1 cellular context compared by ENCODE assay signal in the genomic region with DNA sequence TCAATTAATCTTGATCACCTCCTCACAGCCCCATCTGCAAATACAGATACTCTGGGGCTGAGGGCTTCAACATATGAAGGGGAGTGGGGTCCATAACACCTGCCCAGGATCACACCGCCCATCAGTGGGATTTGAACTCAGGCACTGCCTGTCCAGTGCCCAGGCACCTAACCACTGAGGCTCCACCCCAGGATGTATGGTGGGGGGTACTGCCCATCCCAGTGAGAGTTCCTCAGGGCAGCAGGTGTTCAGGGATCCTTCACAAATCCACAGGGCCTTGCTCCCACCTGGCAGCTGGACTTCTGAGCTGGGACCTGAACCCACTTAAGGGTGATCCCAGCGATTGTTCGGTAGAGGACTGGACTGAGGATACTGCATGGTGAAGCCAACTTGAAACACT.
TF ChIP-seq lines count a peak whose summit lies in the region.

No MANE protein-coding gene starts in this region.

TF ChIP-seq in SK-N-SH treated with all-trans-retinoic acid at 6 μM for 48 hours, 23 proteins besides CTCF, POLR2A, EP300 and RAD21 (continued from another document):
- no peak for TF ChIP-seq ZNF565 (CRISPR knock-in tag; conservative IDR thresholded peaks at IDR 0.05; ENCODE audit: low read depth)
- no peak for TF ChIP-seq ESRRG (CRISPR knock-in tag; IDR thresholded peaks at IDR 0.05)
- no peak for TF ChIP-seq ZNF70 (CRISPR knock-in tag; IDR thresholded peaks at IDR 0.05)
- no peak for TF ChIP-seq ZNF8 (CRISPR knock-in tag; IDR thresholded peaks at IDR 0.05)
- no peak for TF ChIP-seq SNAI2 (CRISPR knock-in tag; IDR thresholded peaks at IDR 0.05)
- TF ChIP-seq ZFP3 (CRISPR knock-in tag; IDR thresholded peaks at IDR 0.05) = no peak
- no peak for TF ChIP-seq ISL1 (CRISPR knock-in tag; IDR thresholded peaks at IDR 0.05)
- no peak for TF ChIP-seq CSDC2 (CRISPR knock-in tag; IDR thresholded peaks at IDR 0.05)
- TF ChIP-seq, protein P1, sequence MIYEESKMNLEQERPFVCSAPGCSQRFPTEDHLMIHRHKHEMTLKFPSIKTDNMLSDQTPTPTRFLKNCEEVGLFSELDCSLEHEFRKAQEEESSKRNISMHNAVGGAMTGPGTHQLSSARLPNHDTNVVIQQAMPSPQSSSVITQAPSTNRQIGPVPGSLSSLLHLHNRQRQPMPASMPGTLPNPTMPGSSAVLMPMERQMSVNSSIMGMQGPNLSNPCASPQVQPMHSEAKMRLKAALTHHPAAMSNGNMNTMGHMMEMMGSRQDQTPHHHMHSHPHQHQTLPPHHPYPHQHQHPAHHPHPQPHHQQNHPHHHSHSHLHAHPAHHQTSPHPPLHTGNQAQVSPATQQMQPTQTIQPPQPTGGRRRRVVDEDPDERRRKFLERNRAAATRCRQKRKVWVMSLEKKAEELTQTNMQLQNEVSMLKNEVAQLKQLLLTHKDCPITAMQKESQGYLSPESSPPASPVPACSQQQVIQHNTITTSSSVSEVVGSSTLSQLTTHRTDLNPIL (CRISPR knock-in tag; IDR thresholded peaks at IDR 0.05; ENCODE audit: low read depth) = no peak
